14 cellular contexts compared by ENCODE assay signal in the genomic region with DNA sequence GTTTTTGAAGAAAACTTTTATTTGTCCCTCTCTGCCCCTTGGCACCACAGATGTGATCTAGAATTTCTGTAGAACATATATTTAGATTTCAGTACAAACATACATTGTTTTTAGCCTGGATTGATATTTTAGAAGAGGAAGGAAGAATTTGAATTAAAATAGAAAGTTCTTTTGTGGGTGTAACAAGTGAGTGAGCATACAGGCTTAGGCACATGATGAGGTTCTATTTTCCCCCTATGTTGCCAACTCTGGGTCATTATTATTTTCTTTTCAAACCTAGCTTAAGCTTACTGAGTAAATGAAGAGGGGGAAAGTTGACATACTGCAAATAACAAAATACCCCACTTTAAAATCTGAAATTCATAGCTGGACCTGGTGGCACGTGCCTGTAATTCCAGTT.
DNase-seq lines count a peak whose midpoint lies in the region; ATAC-seq and TF ChIP-seq lines count a peak whose summit lies in the region.
"Had no signal": no experiment of that assay in that cellular context is flagged by ENCODE, and none has a peak within 500 bp of the region (broad histone marks: within the 10 kb centered on the region; RNA-seq: fewer than 3 reads in every experiment).

No MANE protein-coding gene starts in this region.

- H3K27me3 Mint-ChIP-seq in glutamatergic neuron (ENCODE audit: unreplicated experiment) = no peaks in the 10 kb centered on the region

- peak; percentile 16 for ATAC-seq in GM21423 (IDR thresholded peaks at IDR 0.05; ENCODE audit: unreplicated experiment)
- ATAC-seq in HG03280 (IDR thresholded peaks at IDR 0.05; ENCODE audit: unreplicated experiment) = peak; percentile 10
- no peak for ATAC-seq in HG03097 (IDR thresholded peaks at IDR 0.05; ENCODE audit: low FRiP score, unreplicated experiment)

- H3K27ac ChIP-seq in BLaER1 = 0 out of 2 replicates have a peak overlapping the region, but pooled peaks have one; percentile 4
- H3K27ac ChIP-seq in coronary artery = peak overlapping the region; percentile 20 to 66
- H3K27ac ChIP-seq: RWPE1 had no signal

- H3K9ac ChIP-seq in BLaER1 = no peak overlapping the region

- H3K36me3 ChIP-seq in BLaER1 = no peaks in the 10 kb centered on the region
- H3K36me3 ChIP-seq: esophagus squamous epithelium had no signal

- peaks cover 7% of the 10 kb centered on the region for H3K9me3 ChIP-seq in BLaER1

- H3K4me3 Mint-ChIP-seq in glutamatergic neuron (ENCODE audit: unreplicated experiment) = no peak overlapping the region
- H3K4me3 Mint-ChIP-seq: activated T-cell treated with anti-CD3 and anti-CD28 coated beads, Interleukin-2, amount 50 U/mL, for 4 hours; stimulated activated naive CD8-positive, alpha-beta T cell treated with anti-CD3 and anti-CD28 coated beads, Interleukin-15, amount 100 ng/mL, for 72 hours had no signal

- H3K9me3 Mint-ChIP-seq in glutamatergic neuron (ENCODE audit: unreplicated experiment) = no peaks in the 10 kb centered on the region
- H3K9me3 Mint-ChIP-seq: activated T-cell treated with anti-CD3 and anti-CD28 coated beads, Interleukin-2, amount 50 U/mL, for 4 hours had no signal

- no peak for DNase-seq in coronary artery (ENCODE audit: low spot score)
- DNase-seq in NCI-H524 (lab: John Stamatoyannopoulos, UW) = no peak
- no peak for DNase-seq in glutamatergic neuron
- no peak for DNase-seq in NCI-H2107 treated with DMSO at 0.1 percent for 48 hours (lab: John Stamatoyannopoulos, UW; ENCODE audit: unreplicated experiment)
- DNase-seq: activated T-cell treated with anti-CD3 and anti-CD28 coated beads, Interleukin-2, amount 50 U/mL, for 4 hours; esophagus squamous epithelium; KG1; NCI-H2227 treated with DMSO at 0.1 percent for 48 hours; stimulated activated naive CD8-positive, alpha-beta T cell treated with anti-CD3 and anti-CD28 coated beads, Interleukin-15, amount 100 ng/mL, for 72 hours had no signal

- H3K4me1 ChIP-seq in BLaER1 = peaks cover 46% of the 10 kb centered on the region

- H4K20me1 ChIP-seq in BLaER1 = no peaks in the 10 kb centered on the region

- TF ChIP-seq CTCF in coronary artery (IDR thresholded peaks at IDR 0.05) (no peak), glutamatergic neuron (IDR thresholded peaks at IDR 0.05; ENCODE audit: partially characterized antibody, unreplicated experiment) (no peak)

- H3K27ac Mint-ChIP-seq in glutamatergic neuron (ENCODE audit: unreplicated experiment) = no peak overlapping the region
- H3K27ac Mint-ChIP-seq: stimulated activated naive CD8-positive, alpha-beta T cell treated with anti-CD3 and anti-CD28 coated beads, Interleukin-15, amount 100 ng/mL, for 72 hours had no signal

- H3K4me2 ChIP-seq in BLaER1 = peak overlapping the region; percentile 61

- no peaks in the 10 kb centered on the region for H3K36me3 Mint-ChIP-seq in glutamatergic neuron (ENCODE audit: unreplicated experiment)

- no peaks in the 10 kb centered on the region for H3K27me3 ChIP-seq in BLaER1
- H3K27me3 ChIP-seq: esophagus squamous epithelium had no signal

- 0 out of 2 replicates have a peak overlapping the region, but pooled peaks have one; percentile 18 for H3K4me3 ChIP-seq in BLaER1
- no peak overlapping the region for H3K4me3 ChIP-seq in coronary artery
- H3K4me3 ChIP-seq: esophagus squamous epithelium had no signal

- H3K4me1 Mint-ChIP-seq in glutamatergic neuron (ENCODE audit: low read depth, unreplicated experiment) = no peaks in the 10 kb centered on the region
